7 cellular contexts compared by ENCODE assay signal in genomic region chr9:135007601-135008000, GRCh38.
"Had no signal": no experiment of that assay in that cellular context is flagged by ENCODE, and none has a peak within 500 bp of the region (broad histone marks: within the 10 kb centered on the region; RNA-seq: fewer than 3 reads in every experiment).

No MANE protein-coding gene starts in this region.

- H3K4me3 Mint-ChIP-seq: HFFc6 had no signal

- H3K9me3 ChIP-seq: HAP-1 had no signal

- H3K4me1 ChIP-seq: HAP-1 had no signal

- H3K27ac Mint-ChIP-seq: HFFc6 had no signal

- H3K4me3 ChIP-seq: GM23248, HAP-1 had no signal

- ATAC-seq: HCT116 had no signal

- DNase-seq: GM23248, GOT3, H7, HFFc6, IMR-90 had no signal

- H3K27ac ChIP-seq: GM23248 had no signal

- H3K36me3 ChIP-seq: HAP-1 had no signal

- H2AFZ ChIP-seq: GM23248 had no signal
